Comparison of ENCODE assay signal across 14 cellular contexts in the genomic region with DNA sequence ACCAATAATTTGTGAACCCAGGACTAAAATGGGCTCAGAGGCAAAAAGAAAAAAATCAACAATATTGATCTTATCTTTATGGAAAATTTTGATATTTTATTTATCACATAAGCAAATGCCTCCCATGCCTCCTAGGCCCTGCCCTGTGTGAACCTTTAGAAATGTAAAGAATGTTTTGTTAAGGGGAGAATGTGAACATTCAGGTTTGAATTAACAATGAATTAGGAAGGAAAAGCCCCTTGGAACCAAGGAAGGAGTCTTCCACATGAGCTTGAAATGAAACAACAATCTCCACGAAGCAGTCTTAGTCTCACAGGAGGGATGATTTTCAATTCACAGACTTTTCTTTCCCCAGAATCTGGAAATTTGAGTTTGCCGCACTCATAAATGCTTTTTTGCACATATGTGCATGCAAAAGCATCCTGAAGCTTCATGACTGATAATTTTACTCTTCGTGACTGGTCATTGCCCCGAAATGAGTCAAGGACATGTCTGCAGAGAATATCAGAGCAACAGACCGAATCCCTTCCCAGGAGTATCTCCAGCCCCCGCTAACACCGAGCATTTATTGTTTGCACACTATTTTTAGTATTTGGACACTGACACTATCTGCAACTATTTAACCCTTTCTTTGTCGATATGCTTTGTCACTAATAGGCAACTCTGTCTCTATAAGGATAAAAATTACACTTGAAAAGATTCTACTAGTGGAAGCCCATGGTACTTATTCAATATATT.
DNase-seq lines count a peak whose midpoint lies in the region; ATAC-seq and TF ChIP-seq lines count a peak whose summit lies in the region.
"Had no signal": no experiment of that assay in that cellular context is flagged by ENCODE, and none has a peak within 500 bp of the region (broad histone marks: within the 10 kb centered on the region; RNA-seq: fewer than 3 reads in every experiment).

No MANE protein-coding gene starts in this region.

- in situ Hi-C loops in brain microvascular endothelial cell (cut with HindIII; ENCODE audit: low pct_ligation_motif_present, low sequenced_read_pairs), result no loop called here

- peak overlapping the region; percentile 55 for H3K27ac ChIP-seq in brain microvascular endothelial cell

- H3K4me3 ChIP-seq in brain microvascular endothelial cell (ENCODE audit: low read depth, low read length) (no peak overlapping the region), skeletal muscle satellite cell (ENCODE audit: low read length) (no peak overlapping the region)

- peaks cover 28% of the 10 kb centered on the region for H3K4me1 ChIP-seq in skeletal muscle satellite cell (ENCODE audit: control insufficient read depth, insufficient read depth, low read length)

- no peaks in the 10 kb centered on the region for H3K36me3 Mint-ChIP-seq in HFFc6 (ENCODE audit: low read depth)
- H3K36me3 Mint-ChIP-seq: activated naive CD8-positive, alpha-beta T cell treated with anti-CD3 and anti-CD28 coated beads, Interleukin-2, amount 10 ng/mL, durations not matched to agents 7 days and 5 days; immature natural killer cell; natural killer cell treated with Interleukin-12 subunit alpha and Interleukin-12 subunit beta and Interleukin-15 and Interleukin-18, amount 100 ng/mL, for 72 hours; stimulated activated effector memory CD8-positive, alpha-beta T cell treated with anti-CD3 and anti-CD28 coated beads, Interleukin-12 subunit alpha, Interleukin-12 subunit beta, amount 100 ng/mL, for 72 hours had no signal

- no peaks in the 10 kb centered on the region for H3K9me3 ChIP-seq in skeletal muscle satellite cell (replicated peaks; ENCODE audit: low read length)

- no peak for ATAC-seq in HG02588 (IDR thresholded peaks at IDR 0.05; ENCODE audit: unreplicated experiment)
- ATAC-seq: natural killer cell treated with Interleukin-12 subunit alpha and Interleukin-12 subunit beta and Interleukin-15 and Interleukin-18, amount 100 ng/mL, for 72 hours; stimulated activated effector memory CD8-positive, alpha-beta T cell treated with anti-CD3 and anti-CD28 coated beads, Interleukin-12 subunit alpha, Interleukin-12 subunit beta, amount 100 ng/mL, for 72 hours had no signal

- H3K27me3 ChIP-seq in brain microvascular endothelial cell (replicated peaks) (no peaks in the 10 kb centered on the region), skeletal muscle satellite cell (ENCODE audit: control insufficient read depth, insufficient read depth, low read length) (no peaks in the 10 kb centered on the region)

- peak overlapping the region; percentile 22 for H3K9ac ChIP-seq in skeletal muscle satellite cell (ENCODE audit: low read depth, low read length)

- peaks cover 36% of the 10 kb centered on the region for H3K4me1 Mint-ChIP-seq in HFFc6 (ENCODE audit: low read depth)
- H3K4me1 Mint-ChIP-seq: stimulated activated effector memory CD8-positive, alpha-beta T cell treated with anti-CD3 and anti-CD28 coated beads, Interleukin-12 subunit alpha, Interleukin-12 subunit beta, amount 100 ng/mL, for 72 hours had no signal

- CTCF ChIA-PET in GM10248 (lab: Yijun Ruan, JAX), result interaction anchor here (0.9 to 1.7 kb wide), 2 partner anchors 15 to 21 kb away, joined by 5 read pairs; no protein-coding TSS in a partner anchor

- no peaks in the 10 kb centered on the region for H3K36me3 ChIP-seq in brain microvascular endothelial cell (replicated peaks)
- H3K36me3 ChIP-seq in skeletal muscle satellite cell (ENCODE audit: insufficient read depth, low read length), result no peaks in the 10 kb centered on the region

- H3K27me3 Mint-ChIP-seq in HFFc6 (ENCODE audit: insufficient read depth), result no peaks in the 10 kb centered on the region; the same call in 1 of the 2 replicates
- H3K27me3 Mint-ChIP-seq: natural killer cell treated with Interleukin-12 subunit alpha and Interleukin-12 subunit beta and Interleukin-15 and Interleukin-18, amount 100 ng/mL, for 72 hours had no signal

- peak overlapping the region; percentile 9; the same call in 1 of the 2 replicates for H3K27ac Mint-ChIP-seq in HFFc6
- H3K27ac Mint-ChIP-seq: activated naive CD8-positive, alpha-beta T cell treated with anti-CD3 and anti-CD28 coated beads, Interleukin-2, amount 10 ng/mL, durations not matched to agents 7 days and 5 days; natural killer cell treated with Interleukin-12 subunit alpha and Interleukin-12 subunit beta and Interleukin-15 and Interleukin-18, amount 100 ng/mL, for 72 hours; stimulated activated effector memory CD8-positive, alpha-beta T cell treated with anti-CD3 and anti-CD28 coated beads, Interleukin-12 subunit alpha, Interleukin-12 subunit beta, amount 100 ng/mL, for 72 hours had no signal

- DNase-seq in HFFc6 (peak; percentile 32), brain microvascular endothelial cell (peak; percentile 74), iPS DF 4.7 (ENCODE audit: extremely low read depth, low spot score) (peak; percentile 46), iPS-NIHi7 (ENCODE audit: extremely low spot score) (no peak), GM10248 (ENCODE audit: extremely low spot score) (no peak)
- DNase-seq in stimulated activated naive CD4-positive, alpha-beta T cell treated with Interleukin-2 at 50 U/mL for 16 hours (lab: John Stamatoyannopoulos, UW), result no peak
- DNase-seq: activated naive CD8-positive, alpha-beta T cell treated with anti-CD3 and anti-CD28 coated beads, Interleukin-2, amount 10 ng/mL, durations not matched to agents 7 days and 5 days; effector memory CD4-positive, alpha-beta T cell; GOT3; immature natural killer cell had no signal

- H3K4me2 ChIP-seq in skeletal muscle satellite cell (ENCODE audit: low read length), result peak overlapping the region; percentile 55

- no peaks in the 10 kb centered on the region for H3K9me3 Mint-ChIP-seq in HFFc6
- H3K9me3 Mint-ChIP-seq: activated naive CD8-positive, alpha-beta T cell treated with anti-CD3 and anti-CD28 coated beads, Interleukin-2, amount 10 ng/mL, durations not matched to agents 7 days and 5 days; immature natural killer cell; natural killer cell treated with Interleukin-12 subunit alpha and Interleukin-12 subunit beta and Interleukin-15 and Interleukin-18, amount 100 ng/mL, for 72 hours; stimulated activated effector memory CD8-positive, alpha-beta T cell treated with anti-CD3 and anti-CD28 coated beads, Interleukin-12 subunit alpha, Interleukin-12 subunit beta, amount 100 ng/mL, for 72 hours had no signal

- TF ChIP-seq CTCF in HFFc6 (IDR thresholded peaks at IDR 0.05), result peak; percentile 23; the same call in 1 of the 2 replicates
- TF ChIP-seq CTCF in brain microvascular endothelial cell (IDR thresholded peaks at IDR 0.05; ENCODE audit: low read depth, low read length, missing control alignments), result no peak
- TF ChIP-seq CTCF in GM10248 (IDR thresholded peaks at IDR 0.05; ENCODE audit: control extremely low read depth, extremely low read depth, low read depth, missing control alignments), result no peak

- peak overlapping the region; percentile 60 for H3K4me3 Mint-ChIP-seq in HFFc6
- H3K4me3 Mint-ChIP-seq: activated naive CD8-positive, alpha-beta T cell treated with anti-CD3 and anti-CD28 coated beads, Interleukin-2, amount 10 ng/mL, durations not matched to agents 7 days and 5 days; immature natural killer cell; natural killer cell treated with Interleukin-12 subunit alpha and Interleukin-12 subunit beta and Interleukin-15 and Interleukin-18, amount 100 ng/mL, for 72 hours; stimulated activated effector memory CD8-positive, alpha-beta T cell treated with anti-CD3 and anti-CD28 coated beads, Interleukin-12 subunit alpha, Interleukin-12 subunit beta, amount 100 ng/mL, for 72 hours had no signal

- POLR2A ChIA-PET in GM10248 (lab: Yijun Ruan, JAX), result no interaction called here

Comparison
In these comparisons a context has a peak if more than half of its experiments do, and no peak if none do; other contexts are left out.
1. DNase-seq: peak in HFFc6 (single experiment), brain microvascular endothelial cell (single experiment) and iPS DF 4.7 (single experiment); none in iPS-NIHi7 (single experiment), stimulated activated naive CD4-positive, alpha-beta T cell treated with Interleukin-2 at 50 U/mL for 16 hours (single experiment) and GM10248 (single experiment).